In genomic region chr9:134966270-134966669, GRCh38 we compare ENCODE assay signal across 17 cellular contexts. TPM values are rescaled to one million over a fixed set of nuclear protein-coding genes. Genes with fewer than 3 reads are reported as not detected.
"Had no signal": no experiment of that assay in that cellular context is flagged by ENCODE, and none has a peak within 500 bp of the region (broad histone marks: within the 10 kb centered on the region; RNA-seq: fewer than 3 reads in every experiment).

No MANE protein-coding gene starts in this region.

- H3K36me3 Mint-ChIP-seq: activated naive CD8-positive, alpha-beta T cell treated with anti-CD3 and anti-CD28 coated beads for 36 hours; memory B cell; stimulated activated naive B cell treated with anti-CD40 and anti-IgM and Interleukin-4, amounts not matched to agents 10 μg/mL and 1 μg/mL and 100 μg/mL, for 72 hours had no signal

- H3K9ac ChIP-seq: parathyroid adenoma had no signal

- ATAC-seq: activated CD8-positive, alpha-beta T cell treated with anti-CD3 and anti-CD28 coated beads for 36 hours; left ventricle myocardium superior; naive thymus-derived CD4-positive, alpha-beta T cell; stimulated activated naive B cell treated with anti-CD40 and anti-IgM and Interleukin-4, amounts not matched to agents 10 μg/mL and 1 μg/mL and 100 μg/mL, for 72 hours had no signal

- H3K27ac ChIP-seq: cardiac muscle cell had no signal

- H3K4me3 Mint-ChIP-seq: activated CD4-positive, alpha-beta T cell treated with anti-CD3 and anti-CD28 coated beads, Interleukin-2, amount 10 ng/mL, durations not matched to agents 24 days and 14 days; activated CD8-positive, alpha-beta T cell treated with anti-CD3 and anti-CD28 coated beads for 36 hours; activated naive CD8-positive, alpha-beta T cell treated with anti-CD3 and anti-CD28 coated beads for 36 hours; memory B cell; naive thymus-derived CD4-positive, alpha-beta T cell; stimulated activated naive B cell treated with anti-CD40 and anti-IgM and Interleukin-4, amounts not matched to agents 10 μg/mL and 1 μg/mL and 100 μg/mL, for 72 hours had no signal

- H3K27ac Mint-ChIP-seq: activated CD4-positive, alpha-beta T cell treated with anti-CD3 and anti-CD28 coated beads, Interleukin-2, amount 10 ng/mL, durations not matched to agents 24 days and 14 days; activated CD8-positive, alpha-beta T cell treated with anti-CD3 and anti-CD28 coated beads for 36 hours; activated naive CD8-positive, alpha-beta T cell treated with anti-CD3 and anti-CD28 coated beads for 36 hours; memory B cell; naive thymus-derived CD4-positive, alpha-beta T cell; stimulated activated naive B cell treated with anti-CD40 and anti-IgM and Interleukin-4, amounts not matched to agents 10 μg/mL and 1 μg/mL and 100 μg/mL, for 72 hours had no signal

- H3K36me3 ChIP-seq: cardiac muscle cell had no signal

- DNase-seq: activated CD4-positive, alpha-beta T cell treated with anti-CD3 and anti-CD28 coated beads, Interleukin-2, amount 10 ng/mL, durations not matched to agents 24 days and 14 days; activated CD8-positive, alpha-beta T cell treated with anti-CD3 and anti-CD28 coated beads for 36 hours; activated gamma-delta T cell treated with Interleukin-2 at 50 U/mL for 16 hours; activated naive CD8-positive, alpha-beta T cell treated with anti-CD3 and anti-CD28 coated beads for 36 hours; activated T-cell treated with anti-CD3 and anti-CD28 coated beads, Interleukin-2, amount 50 U/mL, for 48 hours; amniotic stem cell; left ventricle myocardium superior; naive thymus-derived CD4-positive, alpha-beta T cell; stimulated activated naive B cell treated with anti-CD40 and anti-IgM and Interleukin-4, amounts not matched to agents 10 μg/mL and 1 μg/mL and 100 μg/mL, for 72 hours; T-helper 1 cell; T-helper 9 cell had no signal

- H3K9me3 Mint-ChIP-seq: activated CD4-positive, alpha-beta T cell treated with anti-CD3 and anti-CD28 coated beads, Interleukin-2, amount 10 ng/mL, durations not matched to agents 24 days and 14 days; activated CD8-positive, alpha-beta T cell treated with anti-CD3 and anti-CD28 coated beads for 36 hours; activated naive CD8-positive, alpha-beta T cell treated with anti-CD3 and anti-CD28 coated beads for 36 hours; memory B cell; stimulated activated naive B cell treated with anti-CD40 and anti-IgM and Interleukin-4, amounts not matched to agents 10 μg/mL and 1 μg/mL and 100 μg/mL, for 72 hours had no signal

- H2AFZ ChIP-seq: parathyroid adenoma had no signal

- H3K27me3 Mint-ChIP-seq: activated CD4-positive, alpha-beta T cell treated with anti-CD3 and anti-CD28 coated beads, Interleukin-2, amount 10 ng/mL, durations not matched to agents 24 days and 14 days had no signal

- H3K4me1 Mint-ChIP-seq: activated CD4-positive, alpha-beta T cell treated with anti-CD3 and anti-CD28 coated beads, Interleukin-2, amount 10 ng/mL, durations not matched to agents 24 days and 14 days; activated naive CD8-positive, alpha-beta T cell treated with anti-CD3 and anti-CD28 coated beads for 36 hours; memory B cell; naive thymus-derived CD4-positive, alpha-beta T cell; stimulated activated naive B cell treated with anti-CD40 and anti-IgM and Interleukin-4, amounts not matched to agents 10 μg/mL and 1 μg/mL and 100 μg/mL, for 72 hours had no signal

- H3K4me3 ChIP-seq: cardiac muscle cell had no signal

RNA-seq across cellular contexts. Expression of gene FCN1, which starts 48.6 kb away (rescaled TPM):
- total RNA-seq: activated CD4-positive, alpha-beta T cell treated with anti-CD3 and anti-CD28 coated beads, Interleukin-2, amount 10 ng/mL, durations not matched to agents 24 days and 14 days; activated CD8-positive, alpha-beta T cell treated with anti-CD3 and anti-CD28 coated beads for 36 hours; activated naive CD8-positive, alpha-beta T cell treated with anti-CD3 and anti-CD28 coated beads for 36 hours; cardiac muscle cell; epithelial cell of proximal tubule; fibroblast of lung; kidney epithelial cell had no signal
- polyA plus RNA-seq: cardiac muscle cell, fibroblast of lung had no signal
